Comparison of ENCODE assay signal across 7 cellular contexts in genomic region chr1:77978293-77978968, GRCh38.
DNase-seq lines count a peak whose midpoint lies in the region; ATAC-seq, FAIRE-seq and TF ChIP-seq lines count a peak whose summit lies in the region.

No MANE protein-coding gene starts in this region.

- peak overlapping the region; percentile 60 for H3K4me3 ChIP-seq in astrocyte of the cerebellum (ENCODE audit: low read depth, low read length)
- peak overlapping the region; percentile 98 for H3K4me3 ChIP-seq in iPS-18c (ENCODE audit: insufficient read depth, low read depth, low read length)
- peak overlapping the region; percentile 64 to 90 (median 80) for H3K4me3 ChIP-seq in skin epidermis

- peaks cover 34% of the 10 kb centered on the region for H3K4me1 Mint-ChIP-seq in T-helper 2 cell treated with Interferon-gamma antibody and Interleukin-4, amounts not matched to agents 5 μg/mL and 100 μg/mL, for 36 hours (ENCODE audit: low read depth)

- in situ Hi-C loops in astrocyte of the cerebellum (cut with HindIII; ENCODE audit: low sequenced_read_pairs), result no loop called here

- peak; percentile 95 for FAIRE-seq in GM18507 (lab: Jason Lieb, UNC)

- TF ChIP-seq CTCF in astrocyte of the cerebellum (IDR thresholded peaks at IDR 0.05; ENCODE audit: low read depth, low read length, missing control alignments), result no peak

- H3K36me3 Mint-ChIP-seq in T-helper 2 cell treated with Interferon-gamma antibody and Interleukin-4, amounts not matched to agents 5 μg/mL and 100 μg/mL, for 36 hours (ENCODE audit: low read depth), result peaks cover 34% of the 10 kb centered on the region

- peak; percentile 65 for ATAC-seq in HG02943 (IDR thresholded peaks at IDR 0.05; ENCODE audit: low read depth, unreplicated experiment)

- H3K9me3 ChIP-seq in iPS-18c (ENCODE audit: control insufficient read depth, insufficient read depth, low read length), result no peaks in the 10 kb centered on the region

- H3K27me3 Mint-ChIP-seq in T-helper 2 cell treated with Interferon-gamma antibody and Interleukin-4, amounts not matched to agents 5 μg/mL and 100 μg/mL, for 36 hours (ENCODE audit: low read depth), result no peaks in the 10 kb centered on the region

- peak; percentile 40 for DNase-seq in GM18507 (ENCODE audit: extremely low spot score, insufficient read length, low read depth)
- DNase-seq in NCI-H187 (lab: John Stamatoyannopoulos, UW), result peak; percentile 37 to 50
- peak; percentile 85 for DNase-seq in T-helper 2 cell treated with Interferon-gamma antibody and Interleukin-4, amounts not matched to agents 5 μg/mL and 100 μg/mL, for 36 hours (ENCODE audit: low spot score)
- peak; percentile 92 for DNase-seq in astrocyte of the cerebellum (ENCODE audit: low read depth)

- H3K9me3 Mint-ChIP-seq in T-helper 2 cell treated with Interferon-gamma antibody and Interleukin-4, amounts not matched to agents 5 μg/mL and 100 μg/mL, for 36 hours, result no peaks in the 10 kb centered on the region

- no peak overlapping the region for H3K4me3 Mint-ChIP-seq in T-helper 2 cell treated with Interferon-gamma antibody and Interleukin-4, amounts not matched to agents 5 μg/mL and 100 μg/mL, for 36 hours

- H3K27ac ChIP-seq in skin epidermis, result peak overlapping the region; percentile 72 to 99 (median 96)

- no peak overlapping the region for H3K27ac Mint-ChIP-seq in T-helper 2 cell treated with Interferon-gamma antibody and Interleukin-4, amounts not matched to agents 5 μg/mL and 100 μg/mL, for 36 hours

Comparison
In these comparisons a context has a peak if more than half of its experiments do, and no peak if none do; other contexts are left out.
1. Peak in every context shown above with its lines: DNase-seq, ATAC-seq, H3K4me3 ChIP-seq and H3K27ac ChIP-seq.
2. DNase-seq: peak in every context shown above with its lines; median percentile 92 in astrocyte of the cerebellum; 85 in T-helper 2 cell treated with Interferon-gamma antibody and Interleukin-4, amounts not matched to agents 5 μg/mL and 100 μg/mL, for 36 hours; 44 in NCI-H187; 40 in GM18507.